ENCODE assay signal across 17 cellular contexts in genomic region chr20:58523916-58524315, GRCh38. TPM values are rescaled to one million over a fixed set of nuclear protein-coding genes. Genes with fewer than 3 reads are reported as not detected.
DNase-seq lines count a peak whose midpoint lies in the region; TF ChIP-seq lines count a peak whose summit lies in the region.
"Had no signal": no experiment of that assay in that cellular context is flagged by ENCODE, and none has a peak within 500 bp of the region (broad histone marks: within the 10 kb centered on the region; RNA-seq: fewer than 3 reads in every experiment).

No MANE protein-coding gene starts in this region.

- TF ChIP-seq POLR2A in sigmoid colon (IDR thresholded peaks at IDR 0.05) (no peak), Peyer's patch (IDR thresholded peaks at IDR 0.05) (no peak)

- H3K4me2 ChIP-seq in fibroblast of lung (ENCODE audit: extremely low read depth, insufficient read depth, low read length), result no peak overlapping the region

- no peak overlapping the region for H3K9ac ChIP-seq in fibroblast of lung (ENCODE audit: insufficient read depth, low read length)

- WGBS in sigmoid colon, 2 donors, result 50 to 63% methylated on average over 3 of the region's 3 CpGs

- TF ChIP-seq CTCF in fibroblast of lung (conservative IDR thresholded peaks at IDR 0.05 in 1 of 2, IDR thresholded peaks at IDR 0.05 in 1 of 2; ENCODE audit: low read depth in 1 of 2, low read length in 2 of 2) (no peak), sigmoid colon (IDR thresholded peaks at IDR 0.05) (no peak), GM13977 (IDR thresholded peaks at IDR 0.05; ENCODE audit: extremely low read depth, insufficient read depth, missing control alignments) (no peak), Peyer's patch (IDR thresholded peaks at IDR 0.05) (no peak)

- H3K4me3 ChIP-seq in fibroblast of lung (replicated peaks in 1 of 4; ENCODE audit: control extremely low read depth in 1 of 4, insufficient read depth in 1 of 4, low read depth in 3 of 4, low read length in 4 of 4) (no peak overlapping the region), sigmoid colon (no peak overlapping the region), Peyer's patch (no peak overlapping the region)
- H3K4me3 ChIP-seq: gastrocnemius medialis, left ventricle myocardium inferior, tibial artery had no signal

- intact Hi-C loops in sigmoid colon (cut with DNase I), result no loop called here

- H3K36me3 ChIP-seq in fibroblast of lung (ENCODE audit: control insufficient read depth, insufficient read depth, low read length), result no peaks in the 10 kb centered on the region
- no peaks in the 10 kb centered on the region for H3K36me3 ChIP-seq in sigmoid colon
- H3K36me3 ChIP-seq in Peyer's patch, result no peaks in the 10 kb centered on the region
- H3K36me3 ChIP-seq: gastrocnemius medialis, left ventricle myocardium inferior, tibial artery had no signal

- no peak overlapping the region for H2AFZ ChIP-seq in fibroblast of lung (ENCODE audit: low read length)

- H3K79me2 ChIP-seq in fibroblast of lung (ENCODE audit: control insufficient read depth, insufficient read depth, low read length), result no peaks in the 10 kb centered on the region

- H3K27ac ChIP-seq in fibroblast of lung (ENCODE audit: insufficient read depth, low read length) (no peak overlapping the region), sigmoid colon (no peak overlapping the region), Peyer's patch (no peak overlapping the region)
- H3K27ac ChIP-seq: C4-2B, gastrocnemius medialis, left ventricle myocardium inferior, tibial artery had no signal

- no peaks in the 10 kb centered on the region for H3K4me1 ChIP-seq in fibroblast of lung (ENCODE audit: control insufficient read depth, extremely low read depth, insufficient read depth, low read length)
- no peaks in the 10 kb centered on the region for H3K4me1 ChIP-seq in sigmoid colon
- no peaks in the 10 kb centered on the region for H3K4me1 ChIP-seq in Peyer's patch
- H3K4me1 ChIP-seq: gastrocnemius medialis, left ventricle myocardium inferior, tibial artery had no signal

- peak; percentile 72 for DNase-seq in GM03348 (ENCODE audit: low spot score)
- DNase-seq in RPMI7951 (ENCODE audit: low read depth), result peak; percentile 92
- DNase-seq in fibroblast of lung (ENCODE audit: low read depth in 2 of 2), result peak; percentile 33 to 88
- DNase-seq in sigmoid colon, result peak; percentile 38
- no peak for DNase-seq in NCI-H2107 treated with DMSO at 0.1 percent for 48 hours (lab: John Stamatoyannopoulos, UW; ENCODE audit: unreplicated experiment)
- no peak for DNase-seq in GM13977 (ENCODE audit: low spot score)
- no peak for DNase-seq in Peyer's patch
- DNase-seq in middle frontal gyrus (ENCODE audit: extremely low spot score, low spot score), result no peak
- DNase-seq: gastrocnemius medialis; left ventricle myocardium inferior; NCI-H1930; posterior cingulate gyrus; stimulated activated CD4-positive, alpha-beta T cell treated with anti-CD3 and anti-CD28 coated beads, Interleukin-4, amount 100 ng/mL, for 4 hours; tibial artery had no signal

- no peaks in the 10 kb centered on the region for H4K20me1 ChIP-seq in fibroblast of lung (ENCODE audit: control insufficient read depth, extremely low read depth, insufficient read depth, low read length)

- in situ Hi-C loops in GM13977 (cut with MboI; ENCODE audit: low pct_unique_long_range_greater_than_20kb, low sequenced_read_pairs, unreplicated experiment), result no loop called here

- H3K27me3 ChIP-seq in fibroblast of lung (ENCODE audit: control insufficient read depth, insufficient read depth, low read length) (no peaks in the 10 kb centered on the region), sigmoid colon (no peaks in the 10 kb centered on the region), Peyer's patch (no peaks in the 10 kb centered on the region)
- H3K27me3 ChIP-seq: gastrocnemius medialis, tibial artery had no signal

- H3K9me3 ChIP-seq in fibroblast of lung (ENCODE audit: control insufficient read depth, insufficient read depth, low read depth, low read length) (no peaks in the 10 kb centered on the region), sigmoid colon (peaks cover 5 to 11% (median 7%) of the 10 kb centered on the region in 4 donors), Peyer's patch (peaks cover 0 to 8% (median 0%) of the 10 kb centered on the region in 4 donors)

- no peak for TF ChIP-seq EP300 in sigmoid colon (IDR thresholded peaks at IDR 0.05)

RNA-seq across cellular contexts. Expression of gene APCDD1L, which starts 8.7 kb away (rescaled TPM):
- total RNA-seq in RPMI7951 (2014; rRNA removed; shearing (Covaris generic)), result 122 and 149 TPM in 2 replicates
- total RNA-seq in fibroblast of lung (0.99 and 1.0 TPM in 2 replicates), sigmoid colon (1 to 10 TPM in 3 of 4 donors, under 1 TPM in 1; 0.33 to 1.9 (median 1.6) TPM), Peyer's patch (not detected)
- polyA plus RNA-seq in fibroblast of lung (0.18 and 1.6 TPM in 2 replicates), sigmoid colon (under 1 TPM in 2 of 3 donors, not detected in 1; 0.22 to 0.23 TPM)
- 0.72 and 3.5 TPM in 2 replicates for polyA plus RNA-seq in fibroblast of lung (2012)
- 0.47 and 2.5 TPM in 2 replicates for polyA minus RNA-seq in fibroblast of lung (ENCODE audit: low replicate concordance)
- total RNA-seq: activated T-helper 2 cell treated with anti-CD3 and anti-CD28 coated beads, Interferon-gamma antibody, Interleukin-2, Interleukin-4, amounts not matched to agents 10 μg/mL and 5 μg/mL and 100 μg/mL, durations not matched to agents 14 hours and 24 hours and 36 hours; NCI-H460 had no signal

Comparison
In these comparisons a context has a peak if more than half of its experiments do, and no peak if none do; other contexts are left out.
1. DNase-seq: peak in GM03348 (single experiment), RPMI7951 (single experiment), fibroblast of lung (2 of 2) and sigmoid colon (single experiment); none in NCI-H2107 treated with DMSO at 0.1 percent for 48 hours (single experiment), GM13977 (single experiment), Peyer's patch (0 of 3) and middle frontal gyrus (single experiment).
2. RNA of gene APCDD1L, which starts 8.7 kb away (total RNA-seq): 122 to 149 TPM in RPMI7951; 0.33 to 1.9 TPM in sigmoid colon, 0.99 to 1.0 TPM in fibroblast of lung and not detected in Peyer's patch; every median in the first group is over 10 times any median in the second.